21 cellular contexts compared by ENCODE assay signal in genomic region chr6:111583986-111584385, GRCh38. TPM values are rescaled to one million over a fixed set of nuclear protein-coding genes. Genes with fewer than 3 reads are reported as not detected.
A peak's percentile ranks its signal among the peaks of the same experiment; 100 is the strongest.
DNase-seq lines count a peak whose midpoint lies in the region; ATAC-seq and TF ChIP-seq lines count a peak whose summit lies in the region.
"Had no signal": no experiment of that assay in that cellular context is flagged by ENCODE, and none has a peak within 500 bp of the region (broad histone marks: within the 10 kb centered on the region; RNA-seq: fewer than 3 reads in every experiment).

No MANE protein-coding gene starts in this region.

- no peak overlapping the region for H3K4me3 Mint-ChIP-seq in activated CD4-positive, alpha-beta T cell treated with anti-CD3 and anti-CD28 coated beads, Interleukin-2, amount 10 ng/mL, durations not matched to agents 7 days and 5 days
- H3K4me3 Mint-ChIP-seq: CD8-positive, alpha-beta T cell; neural progenitor cell; stimulated activated naive B cell treated with anti-CD40 and anti-IgM and Interleukin-4, amounts not matched to agents 10 μg/mL and 1 μg/mL and 100 μg/mL, for 72 hours had no signal

- no peak for TF ChIP-seq CTCF in body of pancreas (IDR thresholded peaks at IDR 0.05)

- no peak overlapping the region for H3K27ac Mint-ChIP-seq in activated CD4-positive, alpha-beta T cell treated with anti-CD3 and anti-CD28 coated beads, Interleukin-2, amount 10 ng/mL, durations not matched to agents 7 days and 5 days
- H3K27ac Mint-ChIP-seq: neural progenitor cell; stimulated activated naive B cell treated with anti-CD40 and anti-IgM and Interleukin-4, amounts not matched to agents 10 μg/mL and 1 μg/mL and 100 μg/mL, for 72 hours had no signal

- DNase-seq in DMS153 (lab: John Stamatoyannopoulos, UW): peak; percentile 68
- DNase-seq in NCI-H1417 (lab: John Stamatoyannopoulos, UW): peak in 2 of 3 experiments; percentile 50 to 91
- DNase-seq in body of pancreas: no peak
- no peak for DNase-seq in SK-N-DZ (ENCODE audit: low spot score)
- no peak for DNase-seq in NCI-H2171 (lab: John Stamatoyannopoulos, UW)
- no peak for DNase-seq in NCI-H1930 (lab: John Stamatoyannopoulos, UW)
- DNase-seq in activated CD4-positive, alpha-beta T cell treated with anti-CD3 and anti-CD28 coated beads, Interleukin-2, amount 10 ng/mL, durations not matched to agents 7 days and 5 days: no peak
- DNase-seq: activated CD4-positive, alpha-beta T cell treated with anti-CD3 and anti-CD28 coated beads, Interleukin-2, amount 50 U/mL, for 4 hours; activated effector memory CD4-positive, alpha-beta T cell treated with anti-CD3 and anti-CD28 coated beads, Interleukin-2, amount 50 U/mL, for 16 hours; CD8-positive, alpha-beta T cell; dermis blood vessel endothelial cell; midbrain; psoas muscle; SK-N-SH; stimulated activated CD4-positive, alpha-beta T cell treated with anti-CD3 and anti-CD28 coated beads, Interleukin-2, amount 100 ng/mL, for 24 hours; stimulated activated naive B cell treated with anti-CD40 and anti-IgM and Interleukin-4, amounts not matched to agents 10 μg/mL and 1 μg/mL and 100 μg/mL, for 72 hours; tibial artery; WERI-Rb-1 had no signal

- no peaks in the 10 kb centered on the region for H3K27me3 Mint-ChIP-seq in activated CD4-positive, alpha-beta T cell treated with anti-CD3 and anti-CD28 coated beads, Interleukin-2, amount 10 ng/mL, durations not matched to agents 7 days and 5 days
- H3K27me3 Mint-ChIP-seq: stimulated activated naive B cell treated with anti-CD40 and anti-IgM and Interleukin-4, amounts not matched to agents 10 μg/mL and 1 μg/mL and 100 μg/mL, for 72 hours had no signal

- intact Hi-C loops in body of pancreas (cut with DNase I): no loop called here

- H3K4me3 ChIP-seq in body of pancreas (no peak overlapping the region), muscle layer of duodenum (ENCODE audit: low read depth in 1 of 2, low read length in 2 of 2) (no peak overlapping the region)
- H3K4me3 ChIP-seq: cardiac muscle cell, neural progenitor cell, psoas muscle, tibial artery had no signal

- H3K36me3 ChIP-seq in body of pancreas (replicated peaks in 1 of 2; ENCODE audit: insufficient read depth in 1 of 2, low read depth in 2 of 2): no peaks in the 10 kb centered on the region
- peaks cover 4 to 5% of the 10 kb centered on the region in 2 donors for H3K36me3 ChIP-seq in muscle layer of duodenum (ENCODE audit: control insufficient read depth in 1 of 2, insufficient read depth in 2 of 2, low read length in 2 of 2)
- H3K36me3 ChIP-seq: cardiac muscle cell, neural progenitor cell, WERI-Rb-1 had no signal

- H3K27me3 ChIP-seq in body of pancreas: no peaks in the 10 kb centered on the region
- no peaks in the 10 kb centered on the region for H3K27me3 ChIP-seq in muscle layer of duodenum (ENCODE audit: low read depth, low read length)
- H3K27me3 ChIP-seq: cardiac muscle cell, neural progenitor cell, tibial artery had no signal

- 16 to 22% methylated on average over 2 of the region's 2 CpGs for WGBS in body of pancreas, 2 donors

- CTCF ChIA-PET in activated CD4-positive, alpha-beta T cell treated with anti-CD3 and anti-CD28 coated beads, Interleukin-2, amount 10 ng/mL, durations not matched to agents 7 days and 5 days (lab: Charles Lee): interaction anchor here (1.1 kb wide), 1 partner anchor 100 kb away, joined by 3 read pairs; no protein-coding TSS in a partner anchor

- H3K27ac ChIP-seq in body of pancreas: peak overlapping the region in 3 of 4 donors; percentile 43 to 71 (median 62)
- peak overlapping the region; percentile 71 for H3K27ac ChIP-seq in muscle layer of duodenum (ENCODE audit: low read length)
- H3K27ac ChIP-seq: cardiac muscle cell, neural progenitor cell, WERI-Rb-1 had no signal

- H3K9me3 ChIP-seq in body of pancreas (no peaks in the 10 kb centered on the region), muscle layer of duodenum (ENCODE audit: control insufficient read depth in 1 of 2, low read length in 2 of 2) (no peaks in the 10 kb centered on the region)
- H3K9me3 ChIP-seq: psoas muscle, SK-N-SH, tibial artery had no signal

- H3K9me3 Mint-ChIP-seq in activated CD4-positive, alpha-beta T cell treated with anti-CD3 and anti-CD28 coated beads, Interleukin-2, amount 10 ng/mL, durations not matched to agents 7 days and 5 days: no peaks in the 10 kb centered on the region
- H3K9me3 Mint-ChIP-seq: CD8-positive, alpha-beta T cell; neural progenitor cell; stimulated activated naive B cell treated with anti-CD40 and anti-IgM and Interleukin-4, amounts not matched to agents 10 μg/mL and 1 μg/mL and 100 μg/mL, for 72 hours had no signal

- H3K4me1 ChIP-seq in body of pancreas (peaks cover 40% of the 10 kb centered on the region), muscle layer of duodenum (ENCODE audit: control insufficient read depth in 1 of 2, insufficient read depth in 2 of 2, low read length in 2 of 2) (peaks cover 5 to 12% of the 10 kb centered on the region in 2 donors)
- H3K4me1 ChIP-seq: neural progenitor cell had no signal

- H3K36me3 Mint-ChIP-seq in activated CD4-positive, alpha-beta T cell treated with anti-CD3 and anti-CD28 coated beads, Interleukin-2, amount 10 ng/mL, durations not matched to agents 7 days and 5 days (ENCODE audit: low read depth): peaks cover 31% of the 10 kb centered on the region

- POLR2A ChIA-PET in activated CD4-positive, alpha-beta T cell treated with anti-CD3 and anti-CD28 coated beads, Interleukin-2, amount 10 ng/mL, durations not matched to agents 7 days and 5 days (lab: Charles Lee): no interaction called here

- peak; percentile 64 for ATAC-seq in body of pancreas
- ATAC-seq: CD8-positive, alpha-beta T cell; psoas muscle; stimulated activated naive B cell treated with anti-CD40 and anti-IgM and Interleukin-4, amounts not matched to agents 10 μg/mL and 1 μg/mL and 100 μg/mL, for 72 hours had no signal

- H3K4me1 Mint-ChIP-seq in activated CD4-positive, alpha-beta T cell treated with anti-CD3 and anti-CD28 coated beads, Interleukin-2, amount 10 ng/mL, durations not matched to agents 7 days and 5 days: peaks cover 37% of the 10 kb centered on the region

- TF ChIP-seq POLR2A in body of pancreas (IDR thresholded peaks at IDR 0.05): no peak

RNA-seq across cellular contexts. Expression of gene TRAF3IP2, which starts 21.7 kb away (rescaled TPM):
- total RNA-seq in body of pancreas: 10 to 100 TPM; 15.8 to 29.0 TPM
- polyA plus RNA-seq in SK-N-DZ (2014; cell fraction: cytosol; rRNA removed): 0.42 and 0.70 TPM in 2 replicates
- 1.4 TPM in 1 of 2 replicates, not detected in the other for polyA plus RNA-seq in SK-N-DZ (2014; cell fraction: nucleus; rRNA removed)
- total RNA-seq in activated CD4-positive, alpha-beta T cell treated with anti-CD3 and anti-CD28 coated beads, Interleukin-2, amount 10 ng/mL, durations not matched to agents 7 days and 5 days: 10 to 100 TPM; 30.2 to 34.1 TPM

Comparison
In these comparisons a context has a peak if more than half of its experiments do, and no peak if none do; other contexts are left out.
1. DNase-seq: peak in DMS153 (single experiment) and NCI-H1417 (2 of 3); none in body of pancreas (0 of 4), SK-N-DZ (single experiment), NCI-H2171 (single experiment), NCI-H1930 (0 of 2) and activated CD4-positive, alpha-beta T cell treated with anti-CD3 and anti-CD28 coated beads, Interleukin-2, amount 10 ng/mL, durations not matched to agents 7 days and 5 days (single experiment).